ENCODE assay signal across 9 cellular contexts in genomic region chr1:206769331-206769731, GRCh38. TPM values are rescaled to one million over a fixed set of nuclear protein-coding genes. Genes with fewer than 3 reads are reported as not detected.
DNase-seq lines count a peak whose midpoint lies in the region; ATAC-seq, FAIRE-seq and TF ChIP-seq lines count a peak whose summit lies in the region.
"Had no signal": no experiment of that assay in that cellular context is flagged by ENCODE, and none has a peak within 500 bp of the region (broad histone marks: within the 10 kb centered on the region; RNA-seq: fewer than 3 reads in every experiment).

No MANE protein-coding gene starts in this region.

- ATAC-seq in GM21447 (IDR thresholded peaks at IDR 0.05; ENCODE audit: unreplicated experiment): peak; percentile 53

- no peaks in the 10 kb centered on the region for H3K9me3 Mint-ChIP-seq in IgD-negative memory B cell

- peak; percentile 97 for FAIRE-seq in GM12892 (lab: Jason Lieb, UNC)

- 69 to 78% methylated on average over 6 of the region's 6 CpGs for WGBS in esophagus, 2 donors
- 84 to 90% methylated on average over 6 of the region's 6 CpGs for WGBS in testis, 2 donors

- H3K27me3 Mint-ChIP-seq in IgD-negative memory B cell: peaks cover 12% of the 10 kb centered on the region

- H3K36me3 Mint-ChIP-seq in IgD-negative memory B cell: no peaks in the 10 kb centered on the region

- peaks cover 45 to 66% (median 47%) of the 10 kb centered on the region in 3 donors for H3K4me1 Mint-ChIP-seq in IgD-negative memory B cell

- H3K36me3 ChIP-seq in esophagus (ENCODE audit: control insufficient read depth in 2 of 2, insufficient read depth in 2 of 2, low read length in 1 of 2) (no peaks in the 10 kb centered on the region), testis (ENCODE audit: low read depth, missing control alignments) (no peaks in the 10 kb centered on the region)
- H3K36me3 ChIP-seq: neutrophil had no signal

- H3K4me1 ChIP-seq in esophagus (ENCODE audit: control insufficient read depth in 2 of 2, insufficient read depth in 2 of 2, low read length in 1 of 2) (peaks cover 0 to 15% of the 10 kb centered on the region in 2 donors), testis (no peaks in the 10 kb centered on the region)

- H3K27ac Mint-ChIP-seq in IgD-negative memory B cell: peak overlapping the region in 1 of 3 donors; percentile 11

- intact Hi-C loops in testis (cut with DNase I; ENCODE audit: low total_unique reads): no loop called here

- TF ChIP-seq CTCF in testis (IDR thresholded peaks at IDR 0.05): no peak

- H3K4me3 ChIP-seq in esophagus (ENCODE audit: low read depth in 1 of 2, low read length in 2 of 2) (no peak overlapping the region), testis (no peak overlapping the region)

- peak overlapping the region in 3 of 4 donors; percentile 27 to 83 (median 78) for H3K4me3 Mint-ChIP-seq in IgD-negative memory B cell

- DNase-seq in GM12892 (ENCODE audit: insufficient read length): peak; percentile 57
- no peak for DNase-seq in NCI-H446 (lab: John Stamatoyannopoulos, UW)
- no peak for DNase-seq in DMS153 (lab: John Stamatoyannopoulos, UW)
- no peak for DNase-seq in testis
- DNase-seq in NCI-H1930 (lab: John Stamatoyannopoulos, UW): no peak

- H3K27ac ChIP-seq in esophagus (ENCODE audit: low read depth in 2 of 2, low read length in 1 of 2) (peak overlapping the region; percentile 1 to 18), testis (no peak overlapping the region)
- H3K27ac ChIP-seq: neutrophil had no signal

- TF ChIP-seq POLR2A in GM12892 (IDR thresholded peaks at IDR 0.05; ENCODE audit: low read depth, low read length) (no peak), testis (IDR thresholded peaks at IDR 0.05) (no peak)

- H3K27me3 ChIP-seq in esophagus (ENCODE audit: control insufficient read depth in 1 of 2, insufficient read depth in 2 of 2, low read length in 2 of 2) (no peaks in the 10 kb centered on the region), testis (no peaks in the 10 kb centered on the region)
- H3K27me3 ChIP-seq: neutrophil had no signal

- H3K9me3 ChIP-seq in esophagus (ENCODE audit: control insufficient read depth in 2 of 2, insufficient read depth in 1 of 2, low read depth in 1 of 2, low read length in 1 of 2) (peaks cover 0 to 2% of the 10 kb centered on the region in 2 donors), testis (no peaks in the 10 kb centered on the region)
- H3K9me3 ChIP-seq: neutrophil had no signal

RNA-seq across cellular contexts. Expression of gene IL19, which starts 1.2 kb away (rescaled TPM):
- not detected for polyA plus RNA-seq in GM12892 (2012; ENCODE audit: missing spikeins)
- polyA plus RNA-seq in IgD-negative memory B cell: not detected
- 1 to 10 TPM in 1 of 2 donors, under 1 TPM in 1; 0.22 to 1.4 TPM for polyA plus RNA-seq in esophagus
- total RNA-seq in testis: not detected
- 0.37 TPM for polyA plus RNA-seq in testis (ENCODE audit: insufficient read depth, low read depth, low replicate concordance)

RNA-seq across cellular contexts. Expression of gene IL10, which starts 3.0 kb away (rescaled TPM):
- 5.2 TPM for polyA plus RNA-seq in GM12892 (2012; ENCODE audit: missing spikeins)
- 0.56 TPM for polyA plus RNA-seq in IgD-negative memory B cell
- polyA plus RNA-seq in esophagus: under 1 TPM; 0.12 to 0.51 TPM
- 1 to 10 TPM; 1.4 to 1.7 TPM for total RNA-seq in testis
- polyA plus RNA-seq in testis (ENCODE audit: insufficient read depth, low read depth, low replicate concordance): 3.5 TPM

Comparison
In these comparisons a context has a peak if more than half of its experiments do, and no peak if none do; other contexts are left out.
1. H3K27ac ChIP-seq: peak in esophagus (2 of 2); none in testis (0 of 2).